In genomic region chr10:122417667-122418066, GRCh38 we compare ENCODE assay signal across 17 cellular contexts. TPM values are rescaled to one million over a fixed set of nuclear protein-coding genes. Genes with fewer than 3 reads are reported as not detected.
DNase-seq lines count a peak whose midpoint lies in the region; ATAC-seq and TF ChIP-seq lines count a peak whose summit lies in the region.
"Had no signal": no experiment of that assay in that cellular context is flagged by ENCODE, and none has a peak within 500 bp of the region (broad histone marks: within the 10 kb centered on the region; RNA-seq: fewer than 3 reads in every experiment).

No MANE protein-coding gene starts in this region.

- H3K27ac Mint-ChIP-seq in activated B cell treated with CpG ODN at 0.5 μM for 24 hours, result peak overlapping the region; percentile 79
- no peak overlapping the region for H3K27ac Mint-ChIP-seq in activated T-helper 1 cell treated with anti-CD3 and anti-CD28 coated beads, Interleukin-12 subunit alpha, Interleukin-12 subunit beta, Interleukin-2, Interleukin-4 antibody, amounts not matched to agents 30 ng/mL and 10 ng/mL and 1 ng/mL, durations not matched to agents 14 hours and 24 hours and 36 hours

- H3K4me3 ChIP-seq in left ventricle myocardium inferior (no peak overlapping the region), heart left ventricle (no peak overlapping the region), fibroblast of mammary gland (ENCODE audit: control insufficient read depth, low read depth, low read length) (no peak overlapping the region), spleen (no peak overlapping the region)
- H3K4me3 ChIP-seq: mucosa of descending colon, upper lobe of left lung had no signal

- H3K36me3 ChIP-seq in left ventricle myocardium inferior (peaks cover 73% of the 10 kb centered on the region), heart left ventricle (peaks cover 0 to 97% (median 48%) of the 10 kb centered on the region in 9 donors), spleen (peaks cover 0 to 65% (median 11%) of the 10 kb centered on the region in 6 donors)

- no peaks in the 10 kb centered on the region for H3K27me3 Mint-ChIP-seq in activated B cell treated with CpG ODN at 0.5 μM for 24 hours
- H3K27me3 Mint-ChIP-seq in activated T-helper 1 cell treated with anti-CD3 and anti-CD28 coated beads, Interleukin-12 subunit alpha, Interleukin-12 subunit beta, Interleukin-2, Interleukin-4 antibody, amounts not matched to agents 30 ng/mL and 10 ng/mL and 1 ng/mL, durations not matched to agents 14 hours and 24 hours and 36 hours (ENCODE audit: insufficient read depth), result peaks cover 2% of the 10 kb centered on the region

- no peak for TF ChIP-seq CTCF in left ventricle myocardium inferior (IDR thresholded peaks at IDR 0.05; ENCODE audit: borderline replicate concordance)
- no peak for TF ChIP-seq CTCF in heart left ventricle (IDR thresholded peaks at IDR 0.05)
- no peak for TF ChIP-seq CTCF in activated B cell treated with CpG ODN at 0.5 μM for 24 hours (IDR thresholded peaks at IDR 0.05)
- no peak for TF ChIP-seq CTCF in fibroblast of mammary gland (conservative IDR thresholded peaks at IDR 0.05; ENCODE audit: control insufficient read depth, insufficient read depth, low read depth, low read length)
- TF ChIP-seq CTCF in spleen (IDR thresholded peaks at IDR 0.05 in 8 of 11, conservative IDR thresholded peaks at IDR 0.05 in 3 of 11), result no peak

- no peak overlapping the region for H3K4me3 Mint-ChIP-seq in activated B cell treated with CpG ODN at 0.5 μM for 24 hours
- H3K4me3 Mint-ChIP-seq in activated T-helper 1 cell treated with anti-CD3 and anti-CD28 coated beads, Interleukin-12 subunit alpha, Interleukin-12 subunit beta, Interleukin-2, Interleukin-4 antibody, amounts not matched to agents 30 ng/mL and 10 ng/mL and 1 ng/mL, durations not matched to agents 14 hours and 24 hours and 36 hours, result no peak overlapping the region

- TF ChIP-seq POLR2A in heart left ventricle (IDR thresholded peaks at IDR 0.05) (no peak), spleen (IDR thresholded peaks at IDR 0.05) (no peak)

- intact Hi-C loops in left ventricle myocardium inferior (cut with micrococcal nuclease) (no loop called here), heart left ventricle (cut with DNase I) (no loop called here), activated B cell treated with CpG ODN at 0.5 μM for 24 hours (cut with micrococcal nuclease) (no loop called here), spleen (cut with DNase I; ENCODE audit: low total_unique reads) (no loop called here)
- intact Hi-C loops in activated T-helper 1 cell treated with anti-CD3 and anti-CD28 coated beads, Interleukin-12 subunit alpha, Interleukin-12 subunit beta, Interleukin-2, Interleukin-4 antibody, amounts not matched to agents 30 ng/mL and 10 ng/mL and 1 ng/mL, durations not matched to agents 14 hours and 24 hours and 36 hours (cut with micrococcal nuclease), result loop anchor here (1.0 kb wide), 1 partner anchor 42 kb away; no protein-coding TSS in a partner anchor

- H3K27me3 ChIP-seq in left ventricle myocardium inferior (ENCODE audit: low read depth) (no peaks in the 10 kb centered on the region), heart left ventricle (no peaks in the 10 kb centered on the region), spleen (replicated peaks in 1 of 7) (no peaks in the 10 kb centered on the region)
- H3K27me3 ChIP-seq: upper lobe of left lung had no signal

- H3K9me3 Mint-ChIP-seq in activated B cell treated with CpG ODN at 0.5 μM for 24 hours, result peaks cover 2% of the 10 kb centered on the region
- no peaks in the 10 kb centered on the region for H3K9me3 Mint-ChIP-seq in activated T-helper 1 cell treated with anti-CD3 and anti-CD28 coated beads, Interleukin-12 subunit alpha, Interleukin-12 subunit beta, Interleukin-2, Interleukin-4 antibody, amounts not matched to agents 30 ng/mL and 10 ng/mL and 1 ng/mL, durations not matched to agents 14 hours and 24 hours and 36 hours

- H3K4me1 ChIP-seq in left ventricle myocardium inferior (peaks cover 62% of the 10 kb centered on the region), heart left ventricle (peaks cover 0 to 65% (median 11%) of the 10 kb centered on the region in 12 donors), spleen (peaks cover 5 to 73% (median 31%) of the 10 kb centered on the region in 6 donors)

- DNase-seq in left ventricle myocardium inferior (no peak), heart left ventricle (no peak), activated B cell treated with CpG ODN at 0.5 μM for 24 hours (no peak), fibroblast of mammary gland (ENCODE audit: low read depth) (peak; percentile 42), spleen (no peak), NCI-H1417 (lab: John Stamatoyannopoulos, UW) (no peak), UCSD-AML1 (lab: John Stamatoyannopoulos, UW; ENCODE audit: unreplicated experiment) (no peak)
- no peak for DNase-seq in activated T-helper 1 cell treated with anti-CD3 and anti-CD28 coated beads, Interleukin-12 subunit alpha, Interleukin-12 subunit beta, Interleukin-2, Interleukin-4 antibody, amounts not matched to agents 30 ng/mL and 10 ng/mL and 1 ng/mL, durations not matched to agents 14 hours and 24 hours and 36 hours (ENCODE audit: low spot score)
- DNase-seq: amniotic stem cell, NCI-H187, NCI-H774, upper lobe of left lung had no signal

- peak overlapping the region; percentile 4 for H3K27ac ChIP-seq in left ventricle myocardium inferior (replicated peaks)
- peak overlapping the region in 1 of 12 donors; percentile 65 for H3K27ac ChIP-seq in heart left ventricle
- peak overlapping the region in 5 of 8 donors; percentile 50 to 81 (median 59) for H3K27ac ChIP-seq in spleen

- CTCF ChIA-PET in activated B cell treated with CpG ODN at 0.5 μM for 24 hours (lab: Charles Lee), result no interaction called here

- 93 to 96% (median 94%) methylated on average over 2 of the region's 2 CpGs for WGBS in heart left ventricle, 4 donors
- 77 to 93% (median 89%) methylated on average over 2 of the region's 2 CpGs for WGBS in spleen, 5 donors

- H3K9me3 ChIP-seq in left ventricle myocardium inferior (replicated peaks), result no peaks in the 10 kb centered on the region
- no peaks in the 10 kb centered on the region for H3K9me3 ChIP-seq in heart left ventricle
- H3K9me3 ChIP-seq in spleen, result no peaks in the 10 kb centered on the region
- H3K9me3 ChIP-seq: mucosa of descending colon, upper lobe of left lung had no signal

- H3K4me1 Mint-ChIP-seq in activated B cell treated with CpG ODN at 0.5 μM for 24 hours, result peaks cover 61% of the 10 kb centered on the region
- peaks cover 41% of the 10 kb centered on the region for H3K4me1 Mint-ChIP-seq in activated T-helper 1 cell treated with anti-CD3 and anti-CD28 coated beads, Interleukin-12 subunit alpha, Interleukin-12 subunit beta, Interleukin-2, Interleukin-4 antibody, amounts not matched to agents 30 ng/mL and 10 ng/mL and 1 ng/mL, durations not matched to agents 14 hours and 24 hours and 36 hours (ENCODE audit: low read depth)

- no peak for ATAC-seq in heart left ventricle
- ATAC-seq in activated B cell treated with CpG ODN at 0.5 μM for 24 hours (ENCODE audit: low read depth), result no peak
- ATAC-seq: Right ventricle myocardium inferior had no signal

- POLR2A ChIA-PET in activated B cell treated with CpG ODN at 0.5 μM for 24 hours (lab: Charles Lee), result no interaction called here

- H3K36me3 Mint-ChIP-seq in activated B cell treated with CpG ODN at 0.5 μM for 24 hours (ENCODE audit: low read depth), result peaks cover 60% of the 10 kb centered on the region
- peaks cover 12% of the 10 kb centered on the region for H3K36me3 Mint-ChIP-seq in activated T-helper 1 cell treated with anti-CD3 and anti-CD28 coated beads, Interleukin-12 subunit alpha, Interleukin-12 subunit beta, Interleukin-2, Interleukin-4 antibody, amounts not matched to agents 30 ng/mL and 10 ng/mL and 1 ng/mL, durations not matched to agents 14 hours and 24 hours and 36 hours (ENCODE audit: low read depth)

RNA-seq across cellular contexts. Expression of gene ARMS2, which starts 36.8 kb away (rescaled TPM):
- 0.27 TPM for total RNA-seq in left ventricle myocardium inferior
- total RNA-seq in heart left ventricle, result 1 to 10 TPM in 2 of 9 donors, under 1 TPM in 1, not detected in 6; 0.87 to 1.5 (median 1.2) TPM
- not detected for polyA plus RNA-seq in heart left ventricle
- total RNA-seq in activated B cell treated with CpG ODN at 0.5 μM for 24 hours, result not detected in 2 replicates
- total RNA-seq in spleen, result not detected
- not detected for polyA plus RNA-seq in spleen
- not detected in 2 replicates for total RNA-seq in activated T-helper 1 cell treated with anti-CD3 and anti-CD28 coated beads, Interleukin-12 subunit alpha, Interleukin-12 subunit beta, Interleukin-2, Interleukin-4 antibody, amounts not matched to agents 30 ng/mL and 10 ng/mL and 1 ng/mL, durations not matched to agents 14 hours and 24 hours and 36 hours
- total RNA-seq: dermis microvascular lymphatic vessel endothelial cell, kidney epithelial cell, mucosa of descending colon, posterior vena cava, Right ventricle myocardium inferior, upper lobe of left lung had no signal

RNA-seq across cellular contexts. Expression of gene PLEKHA1, which starts 43.2 kb away (rescaled TPM):
- total RNA-seq in left ventricle myocardium inferior (50.4 TPM), heart left ventricle (10 to 100 TPM; 32.3 to 70.6 (median 44.7) TPM), activated B cell treated with CpG ODN at 0.5 μM for 24 hours (11.8 and 12.8 TPM in 2 replicates), spleen (10 to 100 TPM; 19.3 to 31.1 (median 24.1) TPM)
- polyA plus RNA-seq in heart left ventricle (10 to 100 TPM; 14.1 to 38.5 TPM), spleen (10 to 100 TPM in 1 of 3 donors, 1 to 10 TPM in 2; 7.9 to 10.6 (median 9.3) TPM)
- total RNA-seq in activated T-helper 1 cell treated with anti-CD3 and anti-CD28 coated beads, Interleukin-12 subunit alpha, Interleukin-12 subunit beta, Interleukin-2, Interleukin-4 antibody, amounts not matched to agents 30 ng/mL and 10 ng/mL and 1 ng/mL, durations not matched to agents 14 hours and 24 hours and 36 hours, result 4.1 and 5.6 TPM in 2 replicates

RNA-seq across cellular contexts. Expression of gene HTRA1, which starts 43.7 kb away (rescaled TPM):
- total RNA-seq in left ventricle myocardium inferior (62.6 TPM), heart left ventricle (100 to 1,000 TPM in 3 of 9 donors, 10 to 100 TPM in 6; 35.7 to 153 (median 57.6) TPM), activated B cell treated with CpG ODN at 0.5 μM for 24 hours (not detected in 2 replicates), spleen (10 to 100 TPM; 26.4 to 63.7 (median 42.7) TPM)
- polyA plus RNA-seq in heart left ventricle (10 to 100 TPM; 30.5 to 34.9 TPM), spleen (10 to 100 TPM; 18.3 to 32.0 (median 31.4) TPM)
- not detected in 2 replicates for total RNA-seq in activated T-helper 1 cell treated with anti-CD3 and anti-CD28 coated beads, Interleukin-12 subunit alpha, Interleukin-12 subunit beta, Interleukin-2, Interleukin-4 antibody, amounts not matched to agents 30 ng/mL and 10 ng/mL and 1 ng/mL, durations not matched to agents 14 hours and 24 hours and 36 hours

Comparison
In these comparisons a context has a peak if more than half of its experiments do, and no peak if none do; other contexts are left out.
1. RNA of gene HTRA1, which starts 43.7 kb away (total RNA-seq): 62.6 TPM in left ventricle myocardium inferior (single experiment), 35.7 to 153 TPM in heart left ventricle and 26.4 to 63.7 TPM in spleen; not detected in activated B cell treated with CpG ODN at 0.5 μM for 24 hours and not detected in activated T-helper 1 cell treated with anti-CD3 and anti-CD28 coated beads, Interleukin-12 subunit alpha, Interleukin-12 subunit beta, Interleukin-2, Interleukin-4 antibody, amounts not matched to agents 30 ng/mL and 10 ng/mL and 1 ng/mL, durations not matched to agents 14 hours and 24 hours and 36 hours; every median in the first group is over 10 times any median in the second.